In the genomic region with DNA sequence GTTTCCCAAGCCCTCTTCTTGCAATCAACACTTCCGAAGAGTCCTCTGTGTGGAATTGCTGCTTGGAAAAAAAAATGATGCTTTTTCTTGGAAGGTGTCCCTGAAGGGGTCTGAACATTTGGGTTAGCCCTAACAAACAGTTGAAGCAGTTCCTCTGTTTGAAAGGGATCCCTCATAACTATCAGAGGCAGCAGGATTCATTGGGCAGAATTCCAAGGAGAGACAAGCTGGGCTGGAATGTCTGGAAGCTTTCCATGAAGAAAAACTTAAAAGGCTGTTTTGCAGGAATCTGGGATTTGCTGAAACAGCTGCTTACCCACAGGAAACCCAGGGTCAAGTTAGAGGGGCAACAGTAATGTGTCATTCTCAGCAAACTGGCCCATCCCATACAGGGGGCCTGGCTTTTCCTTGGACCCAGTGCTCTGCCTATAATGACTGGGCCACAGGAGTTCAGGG, we compare ENCODE assay signal across 13 cellular contexts. TPM values are rescaled to one million over a fixed set of nuclear protein-coding genes. Genes with fewer than 3 reads are reported as not detected.
DNase-seq lines count a peak whose midpoint lies in the region; ATAC-seq and TF ChIP-seq lines count a peak whose summit lies in the region.
"Had no signal": no experiment of that assay in that cellular context is flagged by ENCODE, and none has a peak within 500 bp of the region (broad histone marks: within the 10 kb centered on the region; RNA-seq: fewer than 3 reads in every experiment).

No MANE protein-coding gene starts in this region.

- no peaks in the 10 kb centered on the region for H3K36me3 Mint-ChIP-seq in MCF 10A (ENCODE audit: insufficient read depth, unreplicated experiment)
- no peaks in the 10 kb centered on the region for H3K36me3 Mint-ChIP-seq in CD4-positive, alpha-beta memory T cell
- no peaks in the 10 kb centered on the region for H3K36me3 Mint-ChIP-seq in effector memory CD8-positive, alpha-beta T cell (ENCODE audit: insufficient read depth)

- H3K4me3 ChIP-seq in breast epithelium (no peak overlapping the region), right lobe of liver (no peak overlapping the region), upper lobe of right lung (no peak overlapping the region)
- H3K4me3 ChIP-seq in CD4-positive, alpha-beta memory T cell (ENCODE audit: low read length in 2 of 2): no peak overlapping the region
- H3K4me3 ChIP-seq: upper lobe of left lung had no signal

- TF ChIP-seq CTCF in MCF 10A (IDR thresholded peaks at IDR 0.05; ENCODE audit: unreplicated experiment) (no peak), breast epithelium (IDR thresholded peaks at IDR 0.05) (no peak), right lobe of liver (IDR thresholded peaks at IDR 0.05) (no peak), upper lobe of right lung (IDR thresholded peaks at IDR 0.05) (no peak)

- intact Hi-C loops in MCF 10A (cut with micrococcal nuclease) (no loop called here), breast epithelium (cut with DNase I; ENCODE audit: low total_unique reads) (no loop called here), right lobe of liver (cut with DNase I) (no loop called here), upper lobe of right lung (cut with DNase I) (no loop called here)
- intact Hi-C loops in CD4-positive, alpha-beta memory T cell (cut with micrococcal nuclease): no loop called here

- H3K27me3 Mint-ChIP-seq in MCF 10A (ENCODE audit: insufficient read depth, unreplicated experiment): no peaks in the 10 kb centered on the region
- peaks cover 2 to 6% of the 10 kb centered on the region in 2 donors for H3K27me3 Mint-ChIP-seq in CD4-positive, alpha-beta memory T cell
- H3K27me3 Mint-ChIP-seq in effector memory CD8-positive, alpha-beta T cell: peaks cover 14 to 27% of the 10 kb centered on the region in 2 donors

- H3K9me3 Mint-ChIP-seq in MCF 10A (ENCODE audit: unreplicated experiment): no peaks in the 10 kb centered on the region
- no peaks in the 10 kb centered on the region for H3K9me3 Mint-ChIP-seq in CD4-positive, alpha-beta memory T cell
- H3K9me3 Mint-ChIP-seq in effector memory CD8-positive, alpha-beta T cell: no peaks in the 10 kb centered on the region

- TF ChIP-seq POLR2A in breast epithelium (IDR thresholded peaks at IDR 0.05) (no peak), right lobe of liver (IDR thresholded peaks at IDR 0.05) (no peak)

- H3K4me1 ChIP-seq in breast epithelium (no peaks in the 10 kb centered on the region), right lobe of liver (peaks cover 0 to 7% (median 0%) of the 10 kb centered on the region in 4 donors), upper lobe of right lung (peaks cover 29% of the 10 kb centered on the region)
- H3K4me1 ChIP-seq in CD4-positive, alpha-beta memory T cell (ENCODE audit: insufficient read depth, low read length): no peaks in the 10 kb centered on the region

- peak overlapping the region in 1 of 2 donors; percentile 3 for H3K27ac ChIP-seq in breast epithelium
- H3K27ac ChIP-seq in right lobe of liver: no peak overlapping the region
- no peak overlapping the region for H3K27ac ChIP-seq in upper lobe of right lung
- H3K27ac ChIP-seq in CD4-positive, alpha-beta memory T cell (ENCODE audit: low read depth, low read length): no peak overlapping the region
- H3K27ac ChIP-seq: 22Rv1, epithelial cell of prostate, upper lobe of left lung, WERI-Rb-1 had no signal

- H3K27me3 ChIP-seq in breast epithelium (no peaks in the 10 kb centered on the region), right lobe of liver (no peaks in the 10 kb centered on the region), upper lobe of right lung (no peaks in the 10 kb centered on the region)
- H3K27me3 ChIP-seq in CD4-positive, alpha-beta memory T cell (ENCODE audit: insufficient read depth, low read length): no peaks in the 10 kb centered on the region
- H3K27me3 ChIP-seq: upper lobe of left lung had no signal

- ATAC-seq in right lobe of liver: peak; percentile 48 to 68 (median 54)
- ATAC-seq in upper lobe of right lung: peak; percentile 8
- ATAC-seq in effector memory CD8-positive, alpha-beta T cell (replicated peaks): no peak

- DNase-seq in MCF 10A (ENCODE audit: unreplicated experiment) (peak; percentile 18), breast epithelium (ENCODE audit: low spot score in 2 of 2) (no peak), dermis blood vessel endothelial cell (peak; percentile 89), right lobe of liver (no peak), upper lobe of right lung (no peak), SKM-1 treated with dmso at 0.1 percent for 144 hours (lab: John Stamatoyannopoulos, UW; ENCODE audit: unreplicated experiment) (no peak)
- no peak for DNase-seq in CD4-positive, alpha-beta memory T cell
- no peak for DNase-seq in effector memory CD8-positive, alpha-beta T cell
- DNase-seq: NCI-H1048, upper lobe of left lung, WERI-Rb-1 had no signal

- H3K36me3 ChIP-seq in breast epithelium: no peaks in the 10 kb centered on the region
- no peaks in the 10 kb centered on the region for H3K36me3 ChIP-seq in right lobe of liver
- no peaks in the 10 kb centered on the region for H3K36me3 ChIP-seq in upper lobe of right lung
- H3K36me3 ChIP-seq in CD4-positive, alpha-beta memory T cell (ENCODE audit: insufficient read depth, low read length): no peaks in the 10 kb centered on the region
- H3K36me3 ChIP-seq: upper lobe of left lung, WERI-Rb-1 had no signal

- BruUV-seq in MCF 10A (replicated peaks; lab: Mats Ljungman, UMichigan): no TSS peak

- POLR2A ChIA-PET in MCF 10A (lab: Yijun Ruan, JAX): no interaction called here
- POLR2A ChIA-PET in CD4-positive, alpha-beta memory T cell (lab: Charles Lee; ENCODE audit: partially characterized antibody): no interaction called here

- CTCF ChIA-PET in MCF 10A (lab: Yijun Ruan, JAX): no interaction called here
- CTCF ChIA-PET in CD4-positive, alpha-beta memory T cell (lab: Charles Lee; ENCODE audit: partially characterized antibody): no interaction called here

- H3K4me1 Mint-ChIP-seq in MCF 10A (ENCODE audit: insufficient read depth, unreplicated experiment): no peaks in the 10 kb centered on the region
- no peaks in the 10 kb centered on the region for H3K4me1 Mint-ChIP-seq in CD4-positive, alpha-beta memory T cell
- H3K4me1 Mint-ChIP-seq in effector memory CD8-positive, alpha-beta T cell (ENCODE audit: low read depth in 2 of 2): no peaks in the 10 kb centered on the region

- no peak overlapping the region for H3K27ac Mint-ChIP-seq in MCF 10A (ENCODE audit: low read depth, unreplicated experiment)
- H3K27ac Mint-ChIP-seq in CD4-positive, alpha-beta memory T cell: no peak overlapping the region
- no peak overlapping the region for H3K27ac Mint-ChIP-seq in effector memory CD8-positive, alpha-beta T cell

- 75% methylated on average over 1 of the region's 1 CpG for WGBS in right lobe of liver (ENCODE audit: insufficient coverage, low coverage, low lambda C conversion rate, missing lambda C conversion rate)

- no peak overlapping the region for H3K4me3 Mint-ChIP-seq in MCF 10A (ENCODE audit: unreplicated experiment)
- H3K4me3 Mint-ChIP-seq in CD4-positive, alpha-beta memory T cell: no peak overlapping the region
- no peak overlapping the region for H3K4me3 Mint-ChIP-seq in effector memory CD8-positive, alpha-beta T cell

- H3K9me3 ChIP-seq in breast epithelium (no peaks in the 10 kb centered on the region), right lobe of liver (no peaks in the 10 kb centered on the region), upper lobe of right lung (no peaks in the 10 kb centered on the region)
- no peaks in the 10 kb centered on the region for H3K9me3 ChIP-seq in CD4-positive, alpha-beta memory T cell (ENCODE audit: control insufficient read depth in 1 of 2, low read length in 2 of 2)
- H3K9me3 ChIP-seq: upper lobe of left lung had no signal

RNA-seq across cellular contexts. Expression of a gene that starts 3.2 kb away (rescaled TPM):
- total RNA-seq in MCF 10A (2022) (2.2 and 2.6 TPM in 2 replicates), breast epithelium (1 to 10 TPM; 1.0 to 2.6 (median 1.3) TPM), dermis blood vessel endothelial cell (4.3 and 7.1 TPM in 2 replicates), right lobe of liver (1 to 10 TPM in 1 of 6 experiments, under 1 TPM in 4, not detected in 1; 0.29 to 1.4 (median 0.49) TPM), upper lobe of right lung (3.9 TPM)
- 1 to 10 TPM; 1.0 to 1.6 TPM for total RNA-seq in CD4-positive, alpha-beta memory T cell
- 1 to 10 TPM in 1 of 2 donors, under 1 TPM in 1; 0.32 to 1.0 TPM for polyA plus RNA-seq in CD4-positive, alpha-beta memory T cell

Comparison
In these comparisons a context has a peak if more than half of its experiments do, and no peak if none do; other contexts are left out.
1. DNase-seq: peak in MCF 10A (single experiment) and dermis blood vessel endothelial cell (single experiment); none in breast epithelium (0 of 2), right lobe of liver (0 of 3), upper lobe of right lung (single experiment), CD4-positive, alpha-beta memory T cell (0 of 5), effector memory CD8-positive, alpha-beta T cell (0 of 3) and SKM-1 treated with dmso at 0.1 percent for 144 hours (single experiment).